ENCODE assay signal across 30 cellular contexts in genomic region chr5:67549947-67550346, GRCh38.
"Had no signal": no experiment of that assay in that cellular context is flagged by ENCODE, and none has a peak within 500 bp of the region (broad histone marks: within the 10 kb centered on the region; RNA-seq: fewer than 3 reads in every experiment).

No MANE protein-coding gene starts in this region.

- H3K27me3 ChIP-seq: ascending aorta, cardiac muscle cell had no signal

- DNase-seq: activated CD4-positive, alpha-beta T cell treated with anti-CD3 and anti-CD28 coated beads for 1 hour; activated CD4-positive, alpha-beta T cell treated with anti-CD3 and anti-CD28 coated beads for 48 hours; activated CD4-positive, CD25-positive, alpha-beta regulatory T cell; activated CD8-positive, alpha-beta T cell treated with anti-CD3 and anti-CD28 coated beads for 36 hours; activated effector memory CD4-positive, alpha-beta T cell treated with anti-CD3 and anti-CD28 coated beads, Interleukin-2, amount 50 U/mL, for 16 hours; activated naive CD4-positive, alpha-beta T cell; activated naive CD4-positive, alpha-beta T cell treated with anti-CD3 and anti-CD28 coated beads, Interleukin-2, amount 50 U/mL, for 16 hours; activated naive CD8-positive, alpha-beta T cell treated with anti-CD3 and anti-CD28 coated beads for 36 hours; activated T-cell treated with anti-CD3 and anti-CD28 coated beads, Interleukin-2, amount 50 U/mL, for 1 hour; activated T-cell treated with anti-CD3 and anti-CD28 coated beads, Interleukin-2, amount 50 U/mL, for 72 hours; amygdala; NCI-H1092 treated with DMSO at 0.1 percent for 48 hours; NCI-H1417 treated with DMSO at 0.1 percent for 48 hours; NCI-H1930; NCI-H2081 treated with DMSO at 0.1 percent for 48 hours; NCI-H2171 treated with DMSO at 0.1 percent for 48 hours; NCI-H2227 treated with DMSO at 0.1 percent for 48 hours; NCI-H446; NCI-H524 treated with DMSO at 0.1 percent for 48 hours; SHP77; SJCRH30; T1000; WERI-Rb-1 had no signal

- H3K4me3 ChIP-seq: ascending aorta, cardiac muscle cell, SJCRH30, SK-N-MC had no signal

- H3K27me3 Mint-ChIP-seq: activated CD8-positive, alpha-beta T cell treated with anti-CD3 and anti-CD28 coated beads for 36 hours; activated naive CD8-positive, alpha-beta T cell treated with anti-CD3 and anti-CD28 coated beads for 36 hours; activated T-helper 17 cell treated with anti-CD3 and anti-CD28 coated beads, Interleukin-2, amount 50 U/mL, for 72 hours; central memory CD8-positive, alpha-beta T cell had no signal

- H3K4me1 ChIP-seq: ascending aorta, SJCRH30 had no signal

- H3K4me3 Mint-ChIP-seq: activated CD8-positive, alpha-beta T cell treated with anti-CD3 and anti-CD28 coated beads for 36 hours; activated naive CD8-positive, alpha-beta T cell treated with anti-CD3 and anti-CD28 coated beads for 36 hours; activated T-cell treated with anti-CD3 and anti-CD28 coated beads, Interleukin-2, amount 50 U/mL, for 72 hours; activated T-helper 17 cell treated with anti-CD3 and anti-CD28 coated beads, Interleukin-2, amount 50 U/mL, for 72 hours; central memory CD8-positive, alpha-beta T cell had no signal

- ATAC-seq: activated CD8-positive, alpha-beta T cell treated with anti-CD3 and anti-CD28 coated beads for 36 hours; activated T-cell treated with anti-CD3 and anti-CD28 coated beads, Interleukin-2, amount 50 U/mL, for 72 hours; activated T-helper 17 cell treated with anti-CD3 and anti-CD28 coated beads, Interleukin-2, amount 50 U/mL, for 72 hours; Panc1 had no signal

- H3K4me2 ChIP-seq: KMS-11 had no signal

- H3K36me3 ChIP-seq: ascending aorta, cardiac muscle cell, SJCRH30, WERI-Rb-1 had no signal

- H3K36me3 Mint-ChIP-seq: activated naive CD8-positive, alpha-beta T cell treated with anti-CD3 and anti-CD28 coated beads for 36 hours had no signal

- H3K9me3 ChIP-seq: ascending aorta, SJCRH30 had no signal

- H3K9me3 Mint-ChIP-seq: activated CD8-positive, alpha-beta T cell treated with anti-CD3 and anti-CD28 coated beads for 36 hours; activated T-cell treated with anti-CD3 and anti-CD28 coated beads, Interleukin-2, amount 50 U/mL, for 72 hours; central memory CD8-positive, alpha-beta T cell had no signal

- H3K27ac Mint-ChIP-seq: activated CD8-positive, alpha-beta T cell treated with anti-CD3 and anti-CD28 coated beads for 36 hours; activated naive CD8-positive, alpha-beta T cell treated with anti-CD3 and anti-CD28 coated beads for 36 hours; activated T-cell treated with anti-CD3 and anti-CD28 coated beads, Interleukin-2, amount 50 U/mL, for 72 hours; activated T-helper 17 cell treated with anti-CD3 and anti-CD28 coated beads, Interleukin-2, amount 50 U/mL, for 72 hours had no signal

- H3K27ac ChIP-seq: ascending aorta, cardiac muscle cell, KMS-11, SJCRH30, SK-N-MC, WERI-Rb-1 had no signal

- H3K9ac ChIP-seq: KMS-11 had no signal
